In genomic region chr10:818010-818409, GRCh38 we compare ENCODE assay signal across 24 cellular contexts.
DNase-seq lines count a peak whose midpoint lies in the region; ATAC-seq, FAIRE-seq and TF ChIP-seq lines count a peak whose summit lies in the region.
"Had no signal": no experiment of that assay in that cellular context is flagged by ENCODE, and none has a peak within 500 bp of the region (broad histone marks: within the 10 kb centered on the region; RNA-seq: fewer than 3 reads in every experiment).

No MANE protein-coding gene starts in this region.

- H3K4me3 Mint-ChIP-seq in chondrocyte (ENCODE audit: unreplicated experiment) (no peak overlapping the region), mesothelial cell of epicardium (no peak overlapping the region)
- H3K4me3 Mint-ChIP-seq: activated CD4-positive, alpha-beta memory T cell treated with anti-CD3 and anti-CD28 coated beads, Interleukin-2, amount 10 ng/mL, durations not matched to agents 7 days and 5 days; CD4-positive, CD25-positive, alpha-beta regulatory T cell had no signal

- FAIRE-seq in GM19239 (lab: Jason Lieb, UNC), result peak; percentile 48
- FAIRE-seq: islet of Langerhans had no signal

- H3K9me3 Mint-ChIP-seq in chondrocyte (ENCODE audit: low read depth) (no peaks in the 10 kb centered on the region), mesothelial cell of epicardium (no peaks in the 10 kb centered on the region)
- H3K9me3 Mint-ChIP-seq: activated CD4-positive, alpha-beta memory T cell treated with anti-CD3 and anti-CD28 coated beads, Interleukin-2, amount 10 ng/mL, durations not matched to agents 7 days and 5 days; CD4-positive, CD25-positive, alpha-beta regulatory T cell had no signal

- no peaks in the 10 kb centered on the region for H3K27me3 Mint-ChIP-seq in chondrocyte (ENCODE audit: low read depth)
- no peaks in the 10 kb centered on the region for H3K27me3 Mint-ChIP-seq in mesothelial cell of epicardium (ENCODE audit: low read depth)
- H3K27me3 Mint-ChIP-seq: activated CD4-positive, alpha-beta memory T cell treated with anti-CD3 and anti-CD28 coated beads, Interleukin-2, amount 10 ng/mL, durations not matched to agents 7 days and 5 days; CD4-positive, CD25-positive, alpha-beta regulatory T cell had no signal

- H3K36me3 Mint-ChIP-seq in chondrocyte (ENCODE audit: low read depth) (peaks cover 36% of the 10 kb centered on the region), mesothelial cell of epicardium (peaks cover 56% of the 10 kb centered on the region)

- WGBS in psoas muscle, 3 donors, result 35 to 63% (median 51%) methylated on average over 2 of the region's 2 CpGs

- H3K4me3 ChIP-seq in AG10803 (ENCODE audit: low read length) (no peak overlapping the region), psoas muscle (no peak overlapping the region)
- H3K4me3 ChIP-seq: lung, uterus had no signal

- no peaks in the 10 kb centered on the region for H3K9me3 ChIP-seq in psoas muscle
- H3K9me3 ChIP-seq: neutrophil, uterus had no signal

- TF ChIP-seq CTCF in AG10803 (conservative IDR thresholded peaks at IDR 0.05; ENCODE audit: low read length), result no peak
- TF ChIP-seq CTCF in chondrocyte (IDR thresholded peaks at IDR 0.05), result peak; percentile 12
- no peak for TF ChIP-seq CTCF in psoas muscle (IDR thresholded peaks at IDR 0.05)
- no peak for TF ChIP-seq CTCF in mesothelial cell of epicardium (IDR thresholded peaks at IDR 0.05; ENCODE audit: unreplicated experiment)

- H3K36me3 ChIP-seq in psoas muscle (ENCODE audit: insufficient read depth in 1 of 2, low read depth in 1 of 2), result peaks cover 0 to 97% of the 10 kb centered on the region in 2 donors
- H3K36me3 ChIP-seq: uterus had no signal

- peaks cover 20% of the 10 kb centered on the region for H3K4me1 ChIP-seq in psoas muscle
- H3K4me1 ChIP-seq: foreskin keratinocyte, uterus had no signal

- intact Hi-C loops in psoas muscle (cut with DNase I), result no loop called here

- peak overlapping the region; percentile 37 for H3K27ac ChIP-seq in psoas muscle
- H3K27ac ChIP-seq: foreskin keratinocyte, KMS-11, uterus had no signal

- ATAC-seq in psoas muscle (peak; percentile 46 to 74 (median 54)), GM18868 (IDR thresholded peaks at IDR 0.05; ENCODE audit: unreplicated experiment) (no peak), GM18511 (IDR thresholded peaks at IDR 0.05; ENCODE audit: unreplicated experiment) (no peak)
- ATAC-seq: foreskin keratinocyte had no signal

- peak overlapping the region; percentile 79 for H3K27ac Mint-ChIP-seq in chondrocyte (ENCODE audit: unreplicated experiment)
- H3K27ac Mint-ChIP-seq in mesothelial cell of epicardium, result no peak overlapping the region
- H3K27ac Mint-ChIP-seq: activated CD4-positive, alpha-beta memory T cell treated with anti-CD3 and anti-CD28 coated beads, Interleukin-2, amount 10 ng/mL, durations not matched to agents 7 days and 5 days had no signal

- H3K27me3 ChIP-seq in psoas muscle (ENCODE audit: insufficient read depth in 3 of 3, low read length in 2 of 3), result no peaks in the 10 kb centered on the region
- H3K27me3 ChIP-seq: foreskin keratinocyte, neutrophil, uterus had no signal

- DNase-seq in AG10803 (ENCODE audit: low read depth), result peak; percentile 54
- DNase-seq in GM19239 (ENCODE audit: insufficient read length, low spot score), result no peak
- DNase-seq in chondrocyte (ENCODE audit: low spot score), result no peak
- DNase-seq in psoas muscle, result no peak
- no peak for DNase-seq in mesothelial cell of epicardium (ENCODE audit: low spot score in 2 of 2, unreplicated experiment in 2 of 2)
- DNase-seq in GF-D8 (lab: John Stamatoyannopoulos, UW), result no peak
- DNase-seq: ACHN; activated CD4-positive, alpha-beta memory T cell treated with anti-CD3 and anti-CD28 coated beads, Interleukin-2, amount 10 ng/mL, durations not matched to agents 7 days and 5 days; activated CD4-positive, CD25-positive, alpha-beta regulatory T cell; activated gamma-delta T cell treated with Interleukin-2 at 50 U/mL for 16 hours; CD4-positive, CD25-positive, alpha-beta regulatory T cell; effector CD4-positive, alpha-beta T cell; hippocampal formation; NCI-H1694; NCI-H82; T1000; uterus had no signal

- H3K4me1 Mint-ChIP-seq in chondrocyte (ENCODE audit: low read depth) (peaks cover 35% of the 10 kb centered on the region), mesothelial cell of epicardium (no peaks in the 10 kb centered on the region)

Comparison
In these comparisons a context has a peak if more than half of its experiments do, and no peak if none do; other contexts are left out.
1. ATAC-seq: peak in psoas muscle (4 of 4); none in GM18868 (single experiment) and GM18511 (single experiment).